18 cellular contexts compared by ENCODE assay signal in genomic region chr6:132651062-132651461, GRCh38. TPM values are rescaled to one million over a fixed set of nuclear protein-coding genes. Genes with fewer than 3 reads are reported as not detected.
DNase-seq lines count a peak whose midpoint lies in the region; ATAC-seq and TF ChIP-seq lines count a peak whose summit lies in the region.
"Had no signal": no experiment of that assay in that cellular context is flagged by ENCODE, and none has a peak within 500 bp of the region (broad histone marks: within the 10 kb centered on the region; RNA-seq: fewer than 3 reads in every experiment).

No MANE protein-coding gene starts in this region.

- no peaks in the 10 kb centered on the region for H3K27me3 ChIP-seq in effector memory CD4-positive, alpha-beta T cell (replicated peaks; ENCODE audit: control insufficient read depth, insufficient read depth, low read length, poor library complexity, severe bottlenecking)
- no peaks in the 10 kb centered on the region for H3K27me3 ChIP-seq in smooth muscle cell (ENCODE audit: low read depth)
- H3K27me3 ChIP-seq: Peyer's patch, testis had no signal

- no peak overlapping the region for H3K9ac ChIP-seq in smooth muscle cell (ENCODE audit: low read depth)

- H3K27ac ChIP-seq in effector memory CD4-positive, alpha-beta T cell (ENCODE audit: insufficient read depth, low read length, poor library complexity, severe bottlenecking) = no peak overlapping the region
- H3K27ac ChIP-seq in smooth muscle cell (ENCODE audit: low read depth) = no peak overlapping the region
- H3K27ac ChIP-seq: Peyer's patch, prostate gland, testis had no signal

- no peak overlapping the region for H3K4me3 ChIP-seq in GM12865 (ENCODE audit: low read depth, low read length)
- H3K4me3 ChIP-seq in effector memory CD4-positive, alpha-beta T cell (ENCODE audit: insufficient read depth, low read depth, low read length, poor library complexity, severe bottlenecking) = no peak overlapping the region
- H3K4me3 ChIP-seq in mucosa of descending colon = no peak overlapping the region
- H3K4me3 ChIP-seq in smooth muscle cell = no peak overlapping the region
- H3K4me3 ChIP-seq: Peyer's patch, prostate gland, testis had no signal

- no peaks in the 10 kb centered on the region for H3K36me3 ChIP-seq in effector memory CD4-positive, alpha-beta T cell (ENCODE audit: control insufficient read depth, insufficient read depth, low read length)
- H3K36me3 ChIP-seq in mucosa of descending colon (ENCODE audit: low read depth) (no peaks in the 10 kb centered on the region), smooth muscle cell (ENCODE audit: low read depth) (no peaks in the 10 kb centered on the region)
- H3K36me3 ChIP-seq: Peyer's patch, prostate gland had no signal

- no peaks in the 10 kb centered on the region for H3F3A ChIP-seq in smooth muscle cell (ENCODE audit: low read depth)

- H3K4me2 ChIP-seq in smooth muscle cell = no peak overlapping the region

- no peaks in the 10 kb centered on the region for H3K9me3 ChIP-seq in effector memory CD4-positive, alpha-beta T cell (ENCODE audit: control insufficient read depth, low read length)
- H3K9me3 ChIP-seq in mucosa of descending colon = no peaks in the 10 kb centered on the region
- no peaks in the 10 kb centered on the region for H3K9me3 ChIP-seq in smooth muscle cell (replicated peaks; ENCODE audit: low read depth)
- H3K9me3 ChIP-seq: Peyer's patch, prostate gland, testis had no signal

- peak; percentile 59 for ATAC-seq in GM21390 (IDR thresholded peaks at IDR 0.05; ENCODE audit: unreplicated experiment)
- ATAC-seq in HG03342 (IDR thresholded peaks at IDR 0.05; ENCODE audit: unreplicated experiment) = peak; percentile 47
- ATAC-seq in esophagus mucosa = peak; percentile 69
- ATAC-seq in mucosa of descending colon = no peak
- no peak for ATAC-seq in stimulated activated effector memory CD8-positive, alpha-beta T cell treated with anti-CD3 and anti-CD28 coated beads, Interleukin-12 subunit alpha, Interleukin-12 subunit beta, amount 100 ng/mL, for 72 hours
- ATAC-seq: T-cell had no signal

- no peaks in the 10 kb centered on the region for H3K4me1 Mint-ChIP-seq in stimulated activated effector memory CD8-positive, alpha-beta T cell treated with anti-CD3 and anti-CD28 coated beads, Interleukin-12 subunit alpha, Interleukin-12 subunit beta, amount 100 ng/mL, for 72 hours

- H3K36me3 Mint-ChIP-seq in stimulated activated effector memory CD8-positive, alpha-beta T cell treated with anti-CD3 and anti-CD28 coated beads, Interleukin-12 subunit alpha, Interleukin-12 subunit beta, amount 100 ng/mL, for 72 hours = no peaks in the 10 kb centered on the region
- H3K36me3 Mint-ChIP-seq: T-cell had no signal

- no peaks in the 10 kb centered on the region for H4K20me1 ChIP-seq in smooth muscle cell (ENCODE audit: low read depth)

- H3K4me1 ChIP-seq in effector memory CD4-positive, alpha-beta T cell (ENCODE audit: control insufficient read depth, insufficient read depth, low read length, poor library complexity, severe bottlenecking) = no peaks in the 10 kb centered on the region
- H3K4me1 ChIP-seq in mucosa of descending colon (ENCODE audit: low read depth) (no peaks in the 10 kb centered on the region), smooth muscle cell (ENCODE audit: low read depth) (peaks cover 3% of the 10 kb centered on the region)
- H3K4me1 ChIP-seq: Peyer's patch, prostate gland, testis had no signal

- DNase-seq in GM12865 (ENCODE audit: low read depth) (peak; percentile 39), mucosa of descending colon (no peak), smooth muscle cell (lab: John Stamatoyannopoulos, UW; ENCODE audit: unreplicated experiment) (no peak)
- no peak for DNase-seq in effector memory CD4-positive, alpha-beta T cell
- no peak for DNase-seq in stimulated activated effector memory CD8-positive, alpha-beta T cell treated with anti-CD3 and anti-CD28 coated beads, Interleukin-12 subunit alpha, Interleukin-12 subunit beta, amount 100 ng/mL, for 72 hours (ENCODE audit: low spot score in 2 of 2)
- DNase-seq: activated CD4-positive, alpha-beta T cell treated with anti-CD3 and anti-CD28 coated beads for 1 hour; activated T-cell treated with anti-CD3 and anti-CD28 coated beads, Interleukin-2, amount 50 U/mL, for 1 hour; kidney; NCI-H1048; Peyer's patch; T-cell; testis had no signal

- TF ChIP-seq CTCF in GM12865 (IDR thresholded peaks at IDR 0.05; ENCODE audit: insufficient read depth, low read depth, low read length, missing control alignments) (no peak), mucosa of descending colon (IDR thresholded peaks at IDR 0.05) (no peak), smooth muscle cell (IDR thresholded peaks at IDR 0.05; ENCODE audit: borderline replicate concordance, insufficient read depth, poor library complexity, severe bottlenecking) (no peak)

- 87% methylated on average over 3 of the region's 3 CpGs for WGBS in smooth muscle cell (ENCODE audit: low lambda C conversion rate)

- H3K79me2 ChIP-seq in smooth muscle cell (ENCODE audit: low read depth) = no peaks in the 10 kb centered on the region

- no peak overlapping the region for H3K4me3 Mint-ChIP-seq in stimulated activated effector memory CD8-positive, alpha-beta T cell treated with anti-CD3 and anti-CD28 coated beads, Interleukin-12 subunit alpha, Interleukin-12 subunit beta, amount 100 ng/mL, for 72 hours
- H3K4me3 Mint-ChIP-seq: central memory CD8-positive, alpha-beta T cell; T-cell had no signal

- intact Hi-C loops in mucosa of descending colon (cut with DNase I, micrococcal nuclease) = no loop called here

- no peaks in the 10 kb centered on the region for H3K9me3 Mint-ChIP-seq in stimulated activated effector memory CD8-positive, alpha-beta T cell treated with anti-CD3 and anti-CD28 coated beads, Interleukin-12 subunit alpha, Interleukin-12 subunit beta, amount 100 ng/mL, for 72 hours
- H3K9me3 Mint-ChIP-seq: central memory CD8-positive, alpha-beta T cell; T-cell had no signal

- no peak overlapping the region for H2AFZ ChIP-seq in smooth muscle cell (ENCODE audit: low read depth)

- no peak overlapping the region for H3K27ac Mint-ChIP-seq in stimulated activated effector memory CD8-positive, alpha-beta T cell treated with anti-CD3 and anti-CD28 coated beads, Interleukin-12 subunit alpha, Interleukin-12 subunit beta, amount 100 ng/mL, for 72 hours
- H3K27ac Mint-ChIP-seq: T-cell had no signal

RNA-seq across cellular contexts. Expression of gene TAAR1, which starts 7.9 kb away (rescaled TPM):
- total RNA-seq in esophagus mucosa (not detected), mucosa of descending colon (not detected), smooth muscle cell (not detected in 2 replicates)
- not detected in 2 replicates for polyA plus RNA-seq in smooth muscle cell
- total RNA-seq: H1, kidney, Peyer's patch, prostate gland, T-cell, testis had no signal
- polyA plus RNA-seq: H1 had no signal

RNA-seq across cellular contexts. Expression of gene TAAR2, which starts 27.0 kb away (rescaled TPM):
- total RNA-seq in esophagus mucosa = not detected
- total RNA-seq in mucosa of descending colon = not detected
- not detected in 2 replicates for total RNA-seq in smooth muscle cell
- polyA plus RNA-seq in smooth muscle cell = not detected in 2 replicates
- total RNA-seq: H1, kidney, Peyer's patch, prostate gland, T-cell, testis had no signal
- polyA plus RNA-seq: H1 had no signal

Comparison
In these comparisons a context has a peak if more than half of its experiments do, and no peak if none do; other contexts are left out.
1. ATAC-seq: peak in GM21390 (single experiment), HG03342 (single experiment) and esophagus mucosa (single experiment); none in mucosa of descending colon (single experiment) and stimulated activated effector memory CD8-positive, alpha-beta T cell treated with anti-CD3 and anti-CD28 coated beads, Interleukin-12 subunit alpha, Interleukin-12 subunit beta, amount 100 ng/mL, for 72 hours (single experiment).